ENCODE assay signal across 8 cellular contexts in the genomic region with DNA sequence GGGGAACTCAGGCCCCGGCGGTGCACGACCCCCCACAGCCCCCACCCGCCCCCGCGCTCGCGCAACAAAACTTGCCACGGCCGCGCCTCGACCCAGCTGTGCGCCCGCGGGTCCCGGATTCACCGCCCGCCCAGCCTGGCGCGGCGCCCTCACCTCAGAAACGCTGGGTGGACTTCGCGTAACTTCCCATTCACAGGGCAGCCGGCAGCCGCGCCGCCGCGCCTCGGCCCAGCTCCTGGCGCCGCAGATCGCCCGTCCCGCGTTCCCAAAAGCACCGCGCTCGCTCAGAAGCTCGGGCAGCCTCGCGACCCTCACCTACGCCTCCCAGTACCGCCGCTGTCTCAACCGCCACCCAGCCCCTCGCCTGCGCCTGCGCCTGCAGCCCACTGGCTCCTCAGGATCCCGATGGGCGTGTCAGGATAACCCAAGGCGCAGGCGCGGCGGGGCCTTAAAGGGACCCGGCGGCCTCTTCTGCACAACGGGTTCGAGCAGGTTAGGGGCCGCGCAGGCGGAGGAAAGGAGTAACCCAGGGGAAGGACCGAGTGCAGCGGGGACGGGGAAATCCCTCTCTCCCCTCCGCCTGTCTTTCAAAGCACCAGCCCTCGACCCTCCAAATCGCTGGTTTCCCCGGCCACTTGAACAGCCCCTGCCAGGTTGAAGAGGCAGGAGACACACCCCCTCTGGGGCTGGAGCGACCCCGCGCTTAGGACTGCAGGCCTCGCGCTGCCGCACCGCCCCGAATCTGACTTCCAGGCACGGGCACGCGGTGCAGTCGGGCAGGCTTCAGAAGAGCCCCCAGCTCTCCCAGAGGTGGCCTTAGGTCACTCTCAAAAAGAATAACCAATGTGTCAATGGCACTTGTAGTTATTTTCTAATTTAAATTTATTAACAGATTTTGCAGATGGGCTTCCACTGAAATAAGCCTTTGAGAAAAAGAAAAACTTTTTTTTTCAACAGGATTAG. TPM values are rescaled to one million over a fixed set of nuclear protein-coding genes. Genes with fewer than 3 reads are reported as not detected.
DNase-seq lines count a peak whose midpoint lies in the region; ATAC-seq, FAIRE-seq and TF ChIP-seq lines count a peak whose summit lies in the region.

A gene (minus strand): TSS at position 380 of the 963 bp plus-strand sequence.

- no peak within 1 kb of the TSS for H3K4me3 Mint-ChIP-seq in chondrocyte (ENCODE audit: unreplicated experiment)

- TF ChIP-seq CTCF in AG09319 (IDR thresholded peaks at IDR 0.05; ENCODE audit: low read depth, low read length) (no peak), chondrocyte (IDR thresholded peaks at IDR 0.05) (peak; percentile 45), kidney (IDR thresholded peaks at IDR 0.05; ENCODE audit: borderline replicate concordance, extremely low read depth, insufficient read depth) (no peak)

- H3K36me3 Mint-ChIP-seq in chondrocyte (ENCODE audit: low read depth), result no peaks in the 10 kb centered on the region

- intact Hi-C loops in kidney (cut with DNase I), result no loop called here

- H3K27ac Mint-ChIP-seq in chondrocyte (ENCODE audit: unreplicated experiment), result no peak within 1 kb of the TSS

- H3K9ac ChIP-seq in kidney (ENCODE audit: low read length in 2 of 2), result peak within 1 kb of the TSS; percentile 68 to 73

- peak within 1 kb of the TSS; percentile 74 to 75 for H3K4me3 ChIP-seq in kidney (ENCODE audit: low read length in 2 of 2)

- no peaks in the 10 kb centered on the region for H3K4me1 Mint-ChIP-seq in chondrocyte (ENCODE audit: low read depth)

- peaks cover 7 to 13% of the 10 kb centered on the region in 2 donors for H3K4me1 ChIP-seq in kidney (ENCODE audit: control insufficient read depth in 1 of 2, insufficient read depth in 1 of 2, low read depth in 1 of 2, low read length in 2 of 2)

- no peaks in the 10 kb centered on the region for H3K9me3 Mint-ChIP-seq in chondrocyte (ENCODE audit: low read depth)

- no peaks in the 10 kb centered on the region for H3K9me3 ChIP-seq in kidney (ENCODE audit: control insufficient read depth in 1 of 2, low read length in 2 of 2)

- FAIRE-seq in kidney (lab: Jason Lieb, UNC), result no peak

- ATAC-seq in HG03354 (IDR thresholded peaks at IDR 0.05; ENCODE audit: poor library complexity, severe bottlenecking, unreplicated experiment), result peak; percentile 83

- TF ChIP-seq POLR2A in GM19193 (IDR thresholded peaks at IDR 0.05; ENCODE audit: extremely low read depth, insufficient read depth, insufficient read length), result peak; percentile 16

- H3K36me3 ChIP-seq in kidney (ENCODE audit: control insufficient read depth in 1 of 2, insufficient read depth in 2 of 2, low read length in 2 of 2), result peaks cover under 1 to 5% of the 10 kb centered on the region in 2 donors

- H3K27me3 Mint-ChIP-seq in chondrocyte (ENCODE audit: low read depth), result no peaks in the 10 kb centered on the region

- H3K27ac ChIP-seq in kidney (ENCODE audit: low read depth in 2 of 2, low read length in 2 of 2), result peak within 1 kb of the TSS; percentile 76 to 83

- DNase-seq in AG09319 (ENCODE audit: extremely low read depth, low read depth) (peak; percentile 78), NCI-H345 treated with DMSO at 0.1 percent for 48 hours (lab: John Stamatoyannopoulos, UW; ENCODE audit: unreplicated experiment) (peak; percentile 100), chondrocyte (ENCODE audit: low spot score) (peak; percentile 100), kidney (peak; percentile 99)
- DNase-seq in activated CD4-positive, alpha-beta T cell treated with anti-CD3 and anti-CD28 coated beads for 1 hour, result peak; percentile 88
- peak; percentile 83 to 95 (median 93) for DNase-seq in stimulated activated CD4-positive, alpha-beta T cell treated with anti-CD3 and anti-CD28 coated beads, Interleukin-12 subunit alpha, Interleukin-12 subunit beta, amount 100 ng/mL, for 48 hours (ENCODE audit: low read depth in 2 of 3, low spot score in 1 of 3)

RNA-seq across cellular contexts. Expression of the gene that starts here (rescaled TPM):
- total RNA-seq in chondrocyte (52.1 to 67.7 TPM (median 58.9 TPM) in 3 replicates), kidney (56.3 TPM)
- polyA plus RNA-seq in kidney (ENCODE audit: insufficient read depth, low read depth, low replicate concordance), result 8.0 TPM

Comparison
In these comparisons a context has a peak if more than half of its experiments do, and no peak if none do; other contexts are left out.
1. Peak in every context shown above with its lines: DNase-seq, ATAC-seq, H3K4me3 ChIP-seq and H3K27ac ChIP-seq.